In genomic region chr5:113295111-113295539, GRCh38 we compare ENCODE assay signal across 8 cellular contexts.
DNase-seq lines count a peak whose midpoint lies in the region; ATAC-seq lines count a peak whose summit lies in the region.

No MANE protein-coding gene starts in this region.

- H3K4me1 ChIP-seq in aorta (ENCODE audit: control insufficient read depth in 1 of 2, insufficient read depth in 2 of 2, low read length in 2 of 2) = no peaks in the 10 kb centered on the region

- H3K4me3 ChIP-seq in aorta (ENCODE audit: low read length in 2 of 2) = peak overlapping the region; percentile 66 to 94

- H3K4me3 Mint-ChIP-seq in central memory CD8-positive, alpha-beta T cell = peak overlapping the region; percentile 86
- peak overlapping the region; percentile 85 for H3K4me3 Mint-ChIP-seq in memory B cell

- H3K36me3 Mint-ChIP-seq in central memory CD8-positive, alpha-beta T cell (ENCODE audit: insufficient read depth) = peaks cover 3% of the 10 kb centered on the region
- H3K36me3 Mint-ChIP-seq in memory B cell = no peaks in the 10 kb centered on the region

- H3K9me3 Mint-ChIP-seq in central memory CD8-positive, alpha-beta T cell = no peaks in the 10 kb centered on the region
- H3K9me3 Mint-ChIP-seq in memory B cell = no peaks in the 10 kb centered on the region

- H3K27ac Mint-ChIP-seq in central memory CD8-positive, alpha-beta T cell (ENCODE audit: low read depth) = no peak overlapping the region
- no peak overlapping the region for H3K27ac Mint-ChIP-seq in memory B cell

- no peaks in the 10 kb centered on the region for H3K9me3 ChIP-seq in aorta (ENCODE audit: control insufficient read depth, low read length)

- DNase-seq in Right ventricle myocardium inferior (ENCODE audit: missing footprints) = no peak
- no peak for DNase-seq in cardiac septum (ENCODE audit: low spot score)
- DNase-seq in central memory CD8-positive, alpha-beta T cell (ENCODE audit: low spot score in 2 of 2) = no peak
- DNase-seq in memory B cell (ENCODE audit: low spot score in 2 of 2) = no peak
- no peak for DNase-seq in aorta
- DNase-seq in substantia nigra (lab: John Stamatoyannopoulos, UW) = no peak
- DNase-seq in NCI-H510A treated with DMSO at 0.1 percent for 48 hours (lab: John Stamatoyannopoulos, UW) = no peak

- H3K27me3 Mint-ChIP-seq in central memory CD8-positive, alpha-beta T cell = peaks cover 51% of the 10 kb centered on the region
- peaks cover 20% of the 10 kb centered on the region for H3K27me3 Mint-ChIP-seq in memory B cell

- H3K36me3 ChIP-seq in aorta (ENCODE audit: control insufficient read depth in 1 of 2, insufficient read depth in 2 of 2, low read length in 1 of 2) = no peaks in the 10 kb centered on the region

- ATAC-seq in Right ventricle myocardium inferior = peak; percentile 22
- ATAC-seq in central memory CD8-positive, alpha-beta T cell (replicated peaks; ENCODE audit: extremely low read depth, poor library complexity, severe bottlenecking) = no peak
- ATAC-seq in memory B cell (ENCODE audit: low read depth) = no peak
- no peak for ATAC-seq in aorta (ENCODE audit: low FRiP score)
- ATAC-seq in GM21619 (IDR thresholded peaks at IDR 0.05; ENCODE audit: unreplicated experiment) = no peak

- H3K27ac ChIP-seq in aorta (ENCODE audit: low read depth in 1 of 2, low read length in 2 of 2) (no peak overlapping the region), substantia nigra (ENCODE audit: low read depth, low read length, poor library complexity, severe bottlenecking) (no peak overlapping the region)

- H3K27me3 ChIP-seq in aorta (ENCODE audit: control insufficient read depth in 1 of 2, insufficient read depth in 2 of 2, low read length in 1 of 2) = no peaks in the 10 kb centered on the region

- intact Hi-C loops in Right ventricle myocardium inferior (cut with DNase I) (loop anchor here (2.0 to 10.0 kb wide), 3 partner anchors 38 to 210 kb away; no protein-coding TSS in a partner anchor), cardiac septum (cut with DNase I) (loop anchor here (2.0 to 10.0 kb wide), 3 partner anchors 37 to 210 kb away; no protein-coding TSS in a partner anchor), aorta (cut with DNase I) (no loop called here)

- 2 to 4% methylated on average over 8 of the region's 8 CpGs for WGBS in aorta, 2 donors

- H3K4me1 Mint-ChIP-seq in central memory CD8-positive, alpha-beta T cell = peaks cover 16% of the 10 kb centered on the region
- peaks cover 14% of the 10 kb centered on the region for H3K4me1 Mint-ChIP-seq in memory B cell

Comparison
In these comparisons a context has a peak if more than half of its experiments do, and no peak if none do; other contexts are left out.
1. intact Hi-C loops: an anchor here in Right ventricle myocardium inferior (2.0 to 10.0 kb wide) and cardiac septum (2.0 to 10.0 kb wide); none called in aorta.